9 cellular contexts compared by ENCODE assay signal in genomic region chr4:140242357-140243284, GRCh38.
DNase-seq lines count a peak whose midpoint lies in the region; ATAC-seq and TF ChIP-seq lines count a peak whose summit lies in the region.
"Had no signal": no experiment of that assay in that cellular context is flagged by ENCODE, and none has a peak within 500 bp of the region (broad histone marks: within the 10 kb centered on the region; RNA-seq: fewer than 3 reads in every experiment).

No MANE protein-coding gene starts in this region.

- H3K27ac ChIP-seq in left ventricle myocardium inferior (replicated peaks) (peak overlapping the region; percentile 50), VCaP (peak overlapping the region; percentile 98), neutrophil (peak overlapping the region; percentile 44)

- H3K27me3 ChIP-seq in left ventricle myocardium inferior (ENCODE audit: low read depth) (no peaks in the 10 kb centered on the region), neutrophil (no peaks in the 10 kb centered on the region)

- H3K36me3 ChIP-seq in left ventricle myocardium inferior (no peaks in the 10 kb centered on the region), neutrophil (no peaks in the 10 kb centered on the region)

- no peak overlapping the region for H3K4me3 ChIP-seq in left ventricle myocardium inferior
- peak overlapping the region; percentile 17 to 23 for H3K4me3 ChIP-seq in neutrophil (ENCODE audit: low read depth in 1 of 2, low read length in 1 of 2)
- H3K4me3 ChIP-seq: lung had no signal

- TF ChIP-seq CTCF in left ventricle myocardium inferior (IDR thresholded peaks at IDR 0.05; ENCODE audit: borderline replicate concordance) (no peak), VCaP (conservative IDR thresholded peaks at IDR 0.05) (no peak; the same call in 1 of the 2 replicates), neutrophil (IDR thresholded peaks at IDR 0.05) (no peak)

- intact Hi-C loops in left ventricle myocardium inferior (cut with micrococcal nuclease): loop anchor here (5.0 kb wide), 1 partner anchor 85 kb away; no protein-coding TSS in a partner anchor
- intact Hi-C loops in cardiac septum (cut with DNase I): no loop called here

- peak; percentile 48 for ATAC-seq in HG03139 (IDR thresholded peaks at IDR 0.05; ENCODE audit: unreplicated experiment)

- no peak for DNase-seq in left ventricle myocardium inferior
- no peak for DNase-seq in cardiac septum (ENCODE audit: low spot score)
- no peak for DNase-seq in HT-29 (ENCODE audit: low spot score)
- DNase-seq in activated CD4-positive, alpha-beta T cell treated with anti-CD3 and anti-CD28 coated beads for 48 hours: no peak
- DNase-seq in HCEC 1CT: no peak

- no peaks in the 10 kb centered on the region for H3K9me3 ChIP-seq in left ventricle myocardium inferior (replicated peaks)
- H3K9me3 ChIP-seq in neutrophil: no peaks in the 10 kb centered on the region

- H3K4me1 ChIP-seq in left ventricle myocardium inferior: peaks cover 26% of the 10 kb centered on the region
- peaks cover 18 to 22% of the 10 kb centered on the region in 2 experiments for H3K4me1 ChIP-seq in neutrophil (ENCODE audit: control insufficient read depth in 1 of 2, insufficient read depth in 1 of 2, low read depth in 1 of 2, low read length in 1 of 2)

Comparison
In these comparisons a context has a peak if more than half of its experiments do, and no peak if none do; other contexts are left out.
1. H3K27ac ChIP-seq: peak in every context shown above with its lines; median percentile 98 in VCaP; 50 in left ventricle myocardium inferior; 44 in neutrophil.